ENCODE assay signal across 8 cellular contexts in the genomic region with DNA sequence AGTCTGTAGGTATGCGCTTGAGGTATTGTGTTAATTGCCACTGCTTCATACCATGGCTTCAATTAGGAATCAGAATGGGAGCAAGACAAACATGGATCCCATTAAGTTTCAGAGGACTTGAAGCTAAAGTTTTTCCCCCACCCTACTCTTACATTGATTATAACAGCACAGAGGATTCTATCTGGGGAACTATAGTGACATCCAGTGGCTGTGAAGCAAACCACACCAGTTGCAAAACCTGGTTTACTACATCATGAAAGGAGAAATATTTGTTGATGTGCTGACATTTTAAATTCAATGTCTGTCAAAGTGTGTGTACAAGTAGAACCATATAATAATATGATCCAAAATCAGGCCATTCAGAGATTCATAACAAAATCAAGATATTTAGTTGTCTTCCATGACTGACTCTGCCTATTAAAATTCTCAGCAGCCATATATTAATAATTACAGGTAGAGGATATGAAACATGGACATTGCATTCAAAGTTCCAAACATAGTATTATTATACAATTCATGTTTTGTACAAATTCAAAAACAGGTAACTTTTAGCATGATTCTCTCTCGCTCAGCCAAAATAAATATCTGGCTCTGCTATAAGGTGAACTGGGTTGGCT.
DNase-seq lines count a peak whose midpoint lies in the region; ATAC-seq, FAIRE-seq and TF ChIP-seq lines count a peak whose summit lies in the region.

No MANE protein-coding gene starts in this region.

- H3K27me3 ChIP-seq in OCI-LY1 (ENCODE audit: insufficient read depth, low read length): no peaks in the 10 kb centered on the region
- H3K27me3 ChIP-seq in neural cell (ENCODE audit: insufficient read depth, low read depth, low read length): no peaks in the 10 kb centered on the region

- TF ChIP-seq RAD21 in neural cell (conservative IDR thresholded peaks at IDR 0.05): peak; percentile 85

- H4K20me1 ChIP-seq in OCI-LY1 (ENCODE audit: insufficient read depth, low read length): no peaks in the 10 kb centered on the region
- no peaks in the 10 kb centered on the region for H4K20me1 ChIP-seq in neural cell (ENCODE audit: insufficient read depth)

- H3K9ac ChIP-seq in OCI-LY1 (ENCODE audit: low read length) (no peak overlapping the region), neural cell (ENCODE audit: low read length) (no peak overlapping the region)

- no peaks in the 10 kb centered on the region for H3K36me3 ChIP-seq in OCI-LY1 (ENCODE audit: insufficient read depth, low read length)
- no peaks in the 10 kb centered on the region for H3K36me3 ChIP-seq in neural cell (ENCODE audit: insufficient read depth, low read length)

- H3K79me2 ChIP-seq in OCI-LY1 (ENCODE audit: insufficient read depth, low read length) (no peaks in the 10 kb centered on the region), neural cell (replicated peaks; ENCODE audit: insufficient read depth, low read length) (no peaks in the 10 kb centered on the region)

- TF ChIP-seq EP300 in neural cell (conservative IDR thresholded peaks at IDR 0.05; ENCODE audit: poor library complexity, severe bottlenecking): no peak

- no peak for DNase-seq in AG09319 (ENCODE audit: extremely low read depth, low read depth)
- no peak for DNase-seq in GM19239 (ENCODE audit: insufficient read length, low spot score)
- DNase-seq in epidermal melanocyte (ENCODE audit: insufficient read length, low spot score): peak; percentile 50
- no peak for DNase-seq in MV-4-11 (lab: John Stamatoyannopoulos, UW)
- no peak for DNase-seq in activated CD4-positive, alpha-beta T cell treated with anti-CD3 and anti-CD28 coated beads for 1 hour

- H3K9me2 ChIP-seq in OCI-LY1 (ENCODE audit: low read depth, low read length) (no peaks in the 10 kb centered on the region), neural cell (ENCODE audit: insufficient read depth, low read length) (no peaks in the 10 kb centered on the region)

- H3F3A ChIP-seq in OCI-LY1 (ENCODE audit: insufficient read depth, low read length) (no peaks in the 10 kb centered on the region), neural cell (ENCODE audit: insufficient read depth, low read length, poor library complexity, severe bottlenecking) (peaks cover 13% of the 10 kb centered on the region)

- FAIRE-seq in GM19239 (lab: Jason Lieb, UNC): peak; percentile 26

- no peak overlapping the region for H3K4me2 ChIP-seq in OCI-LY1 (ENCODE audit: low read length)
- H3K4me2 ChIP-seq in neural cell (ENCODE audit: low read length): no peak overlapping the region

- H3K27ac ChIP-seq in OCI-LY1 (ENCODE audit: low read depth, low read length, poor library complexity, severe bottlenecking): no peak overlapping the region
- no peak overlapping the region for H3K27ac ChIP-seq in neural cell (ENCODE audit: low read length)

- H3K4me3 ChIP-seq in OCI-LY1 (ENCODE audit: low read depth, low read length, poor library complexity, severe bottlenecking): no peak overlapping the region
- no peak overlapping the region for H3K4me3 ChIP-seq in neural cell (ENCODE audit: low read length)

- no peaks in the 10 kb centered on the region for H3K4me1 ChIP-seq in OCI-LY1 (ENCODE audit: insufficient read depth, low read length, severe bottlenecking)

- peak; percentile 78 for ATAC-seq in HG03520 (IDR thresholded peaks at IDR 0.05; ENCODE audit: unreplicated experiment)

- TF ChIP-seq CTCF in AG09319 (IDR thresholded peaks at IDR 0.05; ENCODE audit: low read depth, low read length) (peak; percentile 75), OCI-LY1 (IDR thresholded peaks at IDR 0.05; ENCODE audit: low read length) (peak; percentile 67; the same call in 1 of the 2 replicates), neural cell (IDR thresholded peaks at IDR 0.05; ENCODE audit: poor library complexity, severe bottlenecking) (peak; percentile 87)

- no peak overlapping the region for H2AFZ ChIP-seq in OCI-LY1 (ENCODE audit: low read length)
- no peak overlapping the region for H2AFZ ChIP-seq in neural cell (ENCODE audit: low read depth, low read length)

- H3K9me3 ChIP-seq in OCI-LY1 (ENCODE audit: low read length) (no peaks in the 10 kb centered on the region), neural cell (ENCODE audit: low read length) (no peaks in the 10 kb centered on the region)

TF ChIP-seq in neural cell, 6 proteins besides CTCF, POLR2A, EP300 and RAD21:
- TF ChIP-seq EZH2 (IDR thresholded peaks at IDR 0.05; ENCODE audit: borderline replicate concordance, insufficient read depth, low read length, poor library complexity, severe bottlenecking): no peak
- no peak for TF ChIP-seq TAF1 (IDR thresholded peaks at IDR 0.05; ENCODE audit: low read depth)
- TF ChIP-seq, protein P1, sequence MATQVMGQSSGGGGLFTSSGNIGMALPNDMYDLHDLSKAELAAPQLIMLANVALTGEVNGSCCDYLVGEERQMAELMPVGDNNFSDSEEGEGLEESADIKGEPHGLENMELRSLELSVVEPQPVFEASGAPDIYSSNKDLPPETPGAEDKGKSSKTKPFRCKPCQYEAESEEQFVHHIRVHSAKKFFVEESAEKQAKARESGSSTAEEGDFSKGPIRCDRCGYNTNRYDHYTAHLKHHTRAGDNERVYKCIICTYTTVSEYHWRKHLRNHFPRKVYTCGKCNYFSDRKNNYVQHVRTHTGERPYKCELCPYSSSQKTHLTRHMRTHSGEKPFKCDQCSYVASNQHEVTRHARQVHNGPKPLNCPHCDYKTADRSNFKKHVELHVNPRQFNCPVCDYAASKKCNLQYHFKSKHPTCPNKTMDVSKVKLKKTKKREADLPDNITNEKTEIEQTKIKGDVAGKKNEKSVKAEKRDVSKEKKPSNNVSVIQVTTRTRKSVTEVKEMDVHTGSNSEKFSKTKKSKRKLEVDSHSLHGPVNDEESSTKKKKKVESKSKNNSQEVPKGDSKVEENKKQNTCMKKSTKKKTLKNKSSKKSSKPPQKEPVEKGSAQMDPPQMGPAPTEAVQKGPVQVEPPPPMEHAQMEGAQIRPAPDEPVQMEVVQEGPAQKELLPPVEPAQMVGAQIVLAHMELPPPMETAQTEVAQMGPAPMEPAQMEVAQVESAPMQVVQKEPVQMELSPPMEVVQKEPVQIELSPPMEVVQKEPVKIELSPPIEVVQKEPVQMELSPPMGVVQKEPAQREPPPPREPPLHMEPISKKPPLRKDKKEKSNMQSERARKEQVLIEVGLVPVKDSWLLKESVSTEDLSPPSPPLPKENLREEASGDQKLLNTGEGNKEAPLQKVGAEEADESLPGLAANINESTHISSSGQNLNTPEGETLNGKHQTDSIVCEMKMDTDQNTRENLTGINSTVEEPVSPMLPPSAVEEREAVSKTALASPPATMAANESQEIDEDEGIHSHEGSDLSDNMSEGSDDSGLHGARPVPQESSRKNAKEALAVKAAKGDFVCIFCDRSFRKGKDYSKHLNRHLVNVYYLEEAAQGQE (IDR thresholded peaks at IDR 0.05; ENCODE audit: borderline replicate concordance): no peak
- peak; percentile 83 for TF ChIP-seq SMC3 (conservative IDR thresholded peaks at IDR 0.05; ENCODE audit: poor library complexity)
- TF ChIP-seq POLR2AphosphoS5 (IDR thresholded peaks at IDR 0.05): no peak
- TF ChIP-seq MXI1 (conservative IDR thresholded peaks at IDR 0.05; ENCODE audit: poor library complexity, severe bottlenecking): no peak
